Comparison of ENCODE assay signal across 9 cellular contexts in the genomic region with DNA sequence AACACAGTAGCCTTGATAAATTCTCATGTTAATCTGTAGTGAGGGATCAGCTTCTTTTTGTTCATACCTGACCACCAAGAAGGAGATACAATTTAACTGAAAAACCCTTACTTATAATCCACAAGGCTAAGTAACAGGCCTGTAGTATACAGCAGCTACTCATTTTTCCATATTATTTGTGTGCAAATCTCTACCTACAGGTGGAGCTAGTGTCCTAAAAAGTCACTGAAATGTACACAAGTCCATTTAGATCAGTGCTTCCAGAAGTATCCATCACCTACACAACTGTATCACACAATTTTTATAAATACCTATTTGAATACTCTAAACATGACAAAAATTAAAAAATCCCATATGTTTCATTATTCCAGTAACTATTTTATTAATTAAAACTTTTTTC.
DNase-seq lines count a peak whose midpoint lies in the region; ATAC-seq and TF ChIP-seq lines count a peak whose summit lies in the region.
"Had no signal": no experiment of that assay in that cellular context is flagged by ENCODE, and none has a peak within 500 bp of the region (broad histone marks: within the 10 kb centered on the region; RNA-seq: fewer than 3 reads in every experiment).

No MANE protein-coding gene starts in this region.

- no peaks in the 10 kb centered on the region for H3K36me3 Mint-ChIP-seq in naive thymus-derived CD4-positive, alpha-beta T cell
- no peaks in the 10 kb centered on the region for H3K36me3 Mint-ChIP-seq in activated naive CD4-positive, alpha-beta T cell treated with anti-CD3 and anti-CD28 coated beads, Interleukin-2, amount 50 U/mL, for 72 hours

- H3K9me3 Mint-ChIP-seq in naive thymus-derived CD4-positive, alpha-beta T cell: peaks cover 0 to 14% (median 4%) of the 10 kb centered on the region in 11 donors
- H3K9me3 Mint-ChIP-seq in activated naive CD4-positive, alpha-beta T cell treated with anti-CD3 and anti-CD28 coated beads, Interleukin-2, amount 50 U/mL, for 72 hours: peaks cover 3 to 5% of the 10 kb centered on the region in 2 donors

- H3K36me3 ChIP-seq in liver (ENCODE audit: control insufficient read depth in 4 of 4, insufficient read depth in 3 of 4, low read depth in 1 of 4, low read length in 3 of 4): no peaks in the 10 kb centered on the region
- no peaks in the 10 kb centered on the region for H3K36me3 ChIP-seq in naive thymus-derived CD4-positive, alpha-beta T cell (ENCODE audit: control insufficient read depth in 2 of 3, insufficient read depth in 3 of 3, low read length in 3 of 3)

- H3K9me3 ChIP-seq in liver (ENCODE audit: control insufficient read depth in 4 of 4, low read length in 3 of 4): no peaks in the 10 kb centered on the region
- no peaks in the 10 kb centered on the region for H3K9me3 ChIP-seq in naive thymus-derived CD4-positive, alpha-beta T cell (ENCODE audit: control insufficient read depth in 2 of 3, low read length in 3 of 3)

- DNase-seq in EH (ENCODE audit: low read depth): peak; percentile 51
- peak; percentile 11 for DNase-seq in LHCN-M2 (ENCODE audit: low read depth)
- no peak for DNase-seq in Ammon's horn (ENCODE audit: low spot score)
- no peak for DNase-seq in naive thymus-derived CD4-positive, alpha-beta T cell
- DNase-seq in activated naive CD4-positive, alpha-beta T cell treated with anti-CD3 and anti-CD28 coated beads, Interleukin-2, amount 50 U/mL, for 72 hours (ENCODE audit: low spot score in 2 of 2): no peak

- no peaks in the 10 kb centered on the region for H3K4me1 ChIP-seq in liver (ENCODE audit: control insufficient read depth in 4 of 4, insufficient read depth in 4 of 4, low read length in 3 of 4)
- H3K4me1 ChIP-seq in naive thymus-derived CD4-positive, alpha-beta T cell (ENCODE audit: control insufficient read depth in 2 of 2, insufficient read depth in 2 of 2, low read length in 2 of 2): no peaks in the 10 kb centered on the region

- peaks cover 0 to 5% (median 0%) of the 10 kb centered on the region in 5 donors for H3K27me3 Mint-ChIP-seq in naive thymus-derived CD4-positive, alpha-beta T cell

- no peaks in the 10 kb centered on the region for H3K27me3 ChIP-seq in liver (ENCODE audit: control insufficient read depth in 4 of 4, insufficient read depth in 4 of 4, low read length in 3 of 4)
- H3K27me3 ChIP-seq in naive thymus-derived CD4-positive, alpha-beta T cell (ENCODE audit: control insufficient read depth in 2 of 2, insufficient read depth in 2 of 2, low read length in 2 of 2): no peaks in the 10 kb centered on the region

- no peak for ATAC-seq in naive thymus-derived CD4-positive, alpha-beta T cell
- no peak for ATAC-seq in HG03460 (IDR thresholded peaks at IDR 0.05; ENCODE audit: unreplicated experiment)
- ATAC-seq in activated naive CD4-positive, alpha-beta T cell treated with anti-CD3 and anti-CD28 coated beads, Interleukin-2, amount 50 U/mL, for 72 hours: no peak

- H3K27ac Mint-ChIP-seq in naive thymus-derived CD4-positive, alpha-beta T cell: no peak overlapping the region
- no peak overlapping the region for H3K27ac Mint-ChIP-seq in activated naive CD4-positive, alpha-beta T cell treated with anti-CD3 and anti-CD28 coated beads, Interleukin-2, amount 50 U/mL, for 72 hours

- H3K4me3 Mint-ChIP-seq in naive thymus-derived CD4-positive, alpha-beta T cell: no peak overlapping the region

- TF ChIP-seq RAD21 in liver (IDR thresholded peaks at IDR 0.05): peak; percentile 57 to 65

- no peak overlapping the region for H3K9ac ChIP-seq in liver (ENCODE audit: low read depth in 1 of 2, low read length in 2 of 2)

- CTCF ChIA-PET in naive thymus-derived CD4-positive, alpha-beta T cell (lab: Charles Lee): no interaction called here

- no peak overlapping the region for H3K4me3 ChIP-seq in liver (ENCODE audit: low read depth in 1 of 3, low read length in 3 of 3)
- H3K4me3 ChIP-seq in naive thymus-derived CD4-positive, alpha-beta T cell (ENCODE audit: low read length): no peak overlapping the region
- H3K4me3 ChIP-seq: skin epidermis had no signal

- no peaks in the 10 kb centered on the region for H3K4me1 Mint-ChIP-seq in naive thymus-derived CD4-positive, alpha-beta T cell

- POLR2A ChIA-PET in naive thymus-derived CD4-positive, alpha-beta T cell (lab: Charles Lee): no interaction called here

- TF ChIP-seq CTCF in VCaP (conservative IDR thresholded peaks at IDR 0.05) (peak; percentile 80), liver (IDR thresholded peaks at IDR 0.05; ENCODE audit: low read depth, low read length, missing input control) (peak; percentile 36)

- H3K27ac ChIP-seq in VCaP: no peak overlapping the region
- no peak overlapping the region for H3K27ac ChIP-seq in liver (ENCODE audit: low read depth in 1 of 2, low read length in 2 of 2)
- H3K27ac ChIP-seq in naive thymus-derived CD4-positive, alpha-beta T cell (ENCODE audit: low read depth, low read length): no peak overlapping the region
- H3K27ac ChIP-seq: skin epidermis had no signal

- intact Hi-C loops in naive thymus-derived CD4-positive, alpha-beta T cell (cut with micrococcal nuclease): no loop called here

TF ChIP-seq in liver, 16 proteins besides CTCF, POLR2A, EP300 and RAD21:
- TF ChIP-seq FOXA2 (IDR thresholded peaks at IDR 0.05) (peak; percentile 26), GABPA (IDR thresholded peaks at IDR 0.05 in 1 of 2, conservative IDR thresholded peaks at IDR 0.05 in 1 of 2) (no peak)

Comparison
In these comparisons a context has a peak if more than half of its experiments do, and no peak if none do; other contexts are left out.
1. DNase-seq: peak in EH (single experiment) and LHCN-M2 (single experiment); none in Ammon's horn (single experiment), naive thymus-derived CD4-positive, alpha-beta T cell (0 of 9) and activated naive CD4-positive, alpha-beta T cell treated with anti-CD3 and anti-CD28 coated beads, Interleukin-2, amount 50 U/mL, for 72 hours (0 of 2).